20 cellular contexts compared by ENCODE assay signal in the genomic region with DNA sequence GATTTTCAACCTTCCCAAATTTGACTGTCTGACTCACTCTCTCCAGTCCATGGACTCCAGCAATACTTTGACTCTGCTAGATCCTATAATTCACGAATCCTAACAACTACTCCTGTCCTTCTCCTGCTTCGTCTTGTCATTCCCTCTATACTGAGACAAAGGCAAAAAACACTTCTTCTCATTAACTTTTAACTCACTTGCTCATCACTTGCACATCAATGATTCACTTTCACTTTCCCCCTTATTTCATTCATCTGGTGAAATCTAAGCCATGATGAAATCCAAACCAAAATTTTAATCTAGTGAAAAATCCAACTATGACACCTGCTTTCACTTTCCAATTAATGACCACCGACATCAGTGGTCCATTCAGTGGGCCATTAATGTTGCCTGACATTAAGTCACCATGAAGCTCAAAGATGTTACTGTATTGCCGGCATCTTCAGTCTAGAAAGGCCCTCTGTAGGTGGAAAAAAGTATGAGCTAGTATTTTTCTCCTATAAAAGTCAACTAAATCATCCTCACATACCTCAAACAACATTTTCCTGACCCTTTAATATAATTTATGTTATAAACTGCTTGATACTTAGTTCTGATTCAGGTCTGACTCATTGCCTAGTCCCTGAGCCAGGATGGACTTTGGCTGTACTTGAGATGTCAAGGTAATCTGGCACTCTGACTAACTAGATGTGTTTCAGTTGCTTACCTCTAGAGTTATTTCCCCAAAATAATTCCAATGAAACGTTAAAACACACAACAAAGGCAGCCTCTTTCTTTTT.
DNase-seq lines count a peak whose midpoint lies in the region; ATAC-seq, FAIRE-seq and TF ChIP-seq lines count a peak whose summit lies in the region.
"Had no signal": no experiment of that assay in that cellular context is flagged by ENCODE, and none has a peak within 500 bp of the region (broad histone marks: within the 10 kb centered on the region; RNA-seq: fewer than 3 reads in every experiment).

No MANE protein-coding gene starts in this region.

- no peak overlapping the region for H3K4me3 ChIP-seq in BE2C (ENCODE audit: low read depth, low read length)
- H3K4me3 ChIP-seq in OCI-LY3 (ENCODE audit: low read length), result no peak overlapping the region
- no peak overlapping the region for H3K4me3 ChIP-seq in H1 (ENCODE audit: extremely low read depth in 1 of 4, insufficient read depth in 2 of 4, low read depth in 3 of 4, low read length in 4 of 4)
- no peak overlapping the region for H3K4me3 ChIP-seq in mesendoderm (ENCODE audit: low read length)
- H3K4me3 ChIP-seq in CD8-positive, alpha-beta memory T cell (ENCODE audit: low read length), result no peak overlapping the region
- H3K4me3 ChIP-seq: Peyer's patch, suprapubic skin had no signal

- no peak overlapping the region for H3K4me3 Mint-ChIP-seq in CD8-positive, alpha-beta memory T cell
- H3K4me3 Mint-ChIP-seq: activated CD4-positive, alpha-beta memory T cell treated with anti-CD3 and anti-CD28 coated beads, Interleukin-2, amount 10 ng/mL, durations not matched to agents 7 days and 5 days; activated naive CD8-positive, alpha-beta T cell treated with anti-CD3 and anti-CD28 coated beads, Interleukin-2, amount 50 U/mL, for 24 hours; activated T-cell treated with anti-CD3 and anti-CD28 coated beads, Interleukin-2, amount 50 U/mL, for 72 hours; IgD-negative memory B cell had no signal

- CTCF ChIA-PET in H1 (lab: Charles Lee; ENCODE audit: partially characterized antibody), result interaction anchor here (0.7 to 3.6 kb wide), 8 partner anchors 8 to 535 kb away, joined by 3 to 10 read pairs (median 3); no protein-coding TSS in a partner anchor
- CTCF ChIA-PET in CD8-positive, alpha-beta memory T cell (lab: Charles Lee), result no interaction called here

- no peaks in the 10 kb centered on the region for H3K9me3 ChIP-seq in BE2C
- no peaks in the 10 kb centered on the region for H3K9me3 ChIP-seq in OCI-LY3 (ENCODE audit: insufficient read depth, low read length)
- no peaks in the 10 kb centered on the region for H3K9me3 ChIP-seq in H1 (ENCODE audit: insufficient read depth in 2 of 2, low read depth in 1 of 2, low read length in 1 of 2)
- H3K9me3 ChIP-seq in CD8-positive, alpha-beta memory T cell (ENCODE audit: low read length), result no peaks in the 10 kb centered on the region
- H3K9me3 ChIP-seq: Peyer's patch, suprapubic skin had no signal

- ATAC-seq in HG02938 (IDR thresholded peaks at IDR 0.05; ENCODE audit: unreplicated experiment), result no peak
- ATAC-seq: activated naive CD8-positive, alpha-beta T cell treated with anti-CD3 and anti-CD28 coated beads, Interleukin-2, amount 50 U/mL, for 24 hours; activated T-cell treated with anti-CD3 and anti-CD28 coated beads, Interleukin-2, amount 50 U/mL, for 72 hours; sciatic nerve had no signal

- no peak overlapping the region for H4K5ac ChIP-seq in H1 (ENCODE audit: insufficient read length, low read depth, low read length)
- no peak overlapping the region for H4K5ac ChIP-seq in mesendoderm (ENCODE audit: low read length)

- H3K9me3 Mint-ChIP-seq in CD8-positive, alpha-beta memory T cell, result peaks cover 2 to 17% (median 6%) of the 10 kb centered on the region in 5 donors
- H3K9me3 Mint-ChIP-seq: IgD-negative memory B cell had no signal

- DNase-seq in BE2C, result no peak
- DNase-seq in H1 (ENCODE audit: low read depth in 1 of 2, low spot score in 2 of 2), result no peak
- DNase-seq in mesendoderm, result peak; percentile 14
- DNase-seq in NCI-H2171 treated with DMSO at 0.1 percent for 48 hours (lab: John Stamatoyannopoulos, UW), result no peak
- DNase-seq in cortex of kidney (lab: John Stamatoyannopoulos, UW), result no peak
- DNase-seq in CD8-positive, alpha-beta memory T cell, result no peak
- DNase-seq: activated CD4-positive, alpha-beta memory T cell treated with anti-CD3 and anti-CD28 coated beads, Interleukin-2, amount 10 ng/mL, durations not matched to agents 7 days and 5 days; activated naive CD8-positive, alpha-beta T cell treated with anti-CD3 and anti-CD28 coated beads, Interleukin-2, amount 50 U/mL, for 24 hours; activated T-cell treated with anti-CD3 and anti-CD28 coated beads, Interleukin-2, amount 50 U/mL, for 72 hours; AML-193; head of caudate nucleus; islet precursor cell; NCI-H1092; NCI-H774 had no signal

- H3K36me3 ChIP-seq in BE2C (no peaks in the 10 kb centered on the region), OCI-LY3 (replicated peaks; ENCODE audit: low read depth, low read length) (peaks cover 33% of the 10 kb centered on the region), H1 (ENCODE audit: control insufficient read depth in 2 of 4, insufficient read depth in 4 of 4, low read length in 3 of 4) (no peaks in the 10 kb centered on the region), mesendoderm (ENCODE audit: control insufficient read depth, insufficient read depth, low read length) (no peaks in the 10 kb centered on the region)
- H3K36me3 ChIP-seq in CD8-positive, alpha-beta memory T cell (ENCODE audit: insufficient read depth, low read length), result no peaks in the 10 kb centered on the region
- H3K36me3 ChIP-seq: Peyer's patch, suprapubic skin had no signal

- H3K27ac ChIP-seq in OCI-LY3 (ENCODE audit: low read length), result peak overlapping the region; percentile 20; the same call in 1 of the 2 replicates
- H3K27ac ChIP-seq in H1 (ENCODE audit: low read depth, low read length), result no peak overlapping the region
- H3K27ac ChIP-seq in mesendoderm (ENCODE audit: low read depth, low read length), result no peak overlapping the region
- no peak overlapping the region for H3K27ac ChIP-seq in CD8-positive, alpha-beta memory T cell (ENCODE audit: low read depth, low read length)
- H3K27ac ChIP-seq: Peyer's patch, suprapubic skin had no signal

- no peak overlapping the region for H3K9ac ChIP-seq in OCI-LY3 (ENCODE audit: low read length)
- no peak overlapping the region for H3K9ac ChIP-seq in H1 (replicated peaks in 1 of 4; ENCODE audit: extremely low read depth in 1 of 4, low read depth in 3 of 4, low read length in 3 of 4)
- no peak overlapping the region for H3K9ac ChIP-seq in mesendoderm (ENCODE audit: low read length)

- H3K27me3 ChIP-seq in BE2C (no peaks in the 10 kb centered on the region), OCI-LY3 (ENCODE audit: low read depth, low read length) (no peaks in the 10 kb centered on the region), H1 (replicated peaks in 1 of 4; ENCODE audit: control insufficient read depth in 3 of 4, extremely low read depth in 1 of 4, insufficient read depth in 3 of 4, low read length in 3 of 4) (no peaks in the 10 kb centered on the region), mesendoderm (ENCODE audit: insufficient read depth, low read length, poor library complexity) (no peaks in the 10 kb centered on the region)
- H3K27me3 ChIP-seq in CD8-positive, alpha-beta memory T cell (ENCODE audit: insufficient read depth, low read length, poor library complexity, severe bottlenecking), result no peaks in the 10 kb centered on the region
- H3K27me3 ChIP-seq: Peyer's patch, suprapubic skin had no signal

- H2BK12ac ChIP-seq in H1 (ENCODE audit: low read depth, low read length), result no peak overlapping the region

- peak overlapping the region; percentile 7; the same call in 1 of the 2 replicates for H3K4me2 ChIP-seq in OCI-LY3 (ENCODE audit: low read length)
- H3K4me2 ChIP-seq in H1 (ENCODE audit: insufficient read depth in 1 of 2, low read depth in 2 of 2, low read length in 2 of 2), result no peak overlapping the region
- no peak overlapping the region for H3K4me2 ChIP-seq in mesendoderm (ENCODE audit: low read length)

- POLR2A ChIA-PET in H1 (lab: Charles Lee; ENCODE audit: partially characterized antibody), result no interaction called here
- POLR2A ChIA-PET in CD8-positive, alpha-beta memory T cell (lab: Charles Lee), result no interaction called here

- peak; percentile 16 for TF ChIP-seq CTCF in BE2C (IDR thresholded peaks at IDR 0.05; ENCODE audit: low read depth, low read length)
- TF ChIP-seq CTCF in OCI-LY3 (IDR thresholded peaks at IDR 0.05; ENCODE audit: low read depth, low read length), result peak; percentile 29; the same call in 1 of the 2 replicates
- TF ChIP-seq CTCF in H1 (IDR thresholded peaks at IDR 0.05; ENCODE audit: control extremely low read depth in 1 of 3, insufficient read depth in 1 of 3, low read depth in 1 of 3, low read length in 3 of 3), result peak in 1 of 3 experiments; percentile 18; a peak in 1 of 4 replicates

- H2BK15ac ChIP-seq in H1 (ENCODE audit: low read length) (no peak overlapping the region), mesendoderm (replicated peaks; ENCODE audit: low read depth) (no peak overlapping the region)

- 92% methylated on average over 5 of the region's 5 CpGs; no CpG with 5 or more reads in 1 of the 2 experiments for WGBS in H1 (ENCODE audit: extremely low coverage in 1 of 2, insufficient coverage in 1 of 2, insufficient read length in 1 of 2, insufficient replicate concordance in 2 of 2, low coverage in 1 of 2, low lambda C conversion rate in 2 of 2, missing lambda C conversion rate in 1 of 2), 2 experiments
- WGBS in mesendoderm (ENCODE audit: extremely low coverage, insufficient coverage, low lambda C conversion rate), result no CpG with 5 or more reads among the region's 5 CpGs

- H3K27me3 Mint-ChIP-seq in CD8-positive, alpha-beta memory T cell, result peaks cover 0 to 1% of the 10 kb centered on the region in 2 donors
- H3K27me3 Mint-ChIP-seq: activated CD4-positive, alpha-beta memory T cell treated with anti-CD3 and anti-CD28 coated beads, Interleukin-2, amount 10 ng/mL, durations not matched to agents 7 days and 5 days; activated naive CD8-positive, alpha-beta T cell treated with anti-CD3 and anti-CD28 coated beads, Interleukin-2, amount 50 U/mL, for 24 hours; IgD-negative memory B cell had no signal

- H2AK5ac ChIP-seq in H1 (ENCODE audit: low read depth, low read length), result no peak overlapping the region
- no peak overlapping the region for H2AK5ac ChIP-seq in mesendoderm (ENCODE audit: low read length)

- no peaks in the 10 kb centered on the region for H3K4me1 Mint-ChIP-seq in CD8-positive, alpha-beta memory T cell
- H3K4me1 Mint-ChIP-seq: activated CD4-positive, alpha-beta memory T cell treated with anti-CD3 and anti-CD28 coated beads, Interleukin-2, amount 10 ng/mL, durations not matched to agents 7 days and 5 days; activated naive CD8-positive, alpha-beta T cell treated with anti-CD3 and anti-CD28 coated beads, Interleukin-2, amount 50 U/mL, for 24 hours had no signal

- H3K18ac ChIP-seq in H1 (ENCODE audit: extremely low read depth, low read length) (no peak overlapping the region), mesendoderm (ENCODE audit: low read length) (no peak overlapping the region)

- H3K56ac ChIP-seq in H1 (replicated peaks; ENCODE audit: insufficient read length, low read depth, low read length) (no peak overlapping the region), mesendoderm (ENCODE audit: low read length) (no peak overlapping the region)

- H2BK20ac ChIP-seq in H1 (ENCODE audit: low read length), result no peak overlapping the region

- no peak overlapping the region for H3K14ac ChIP-seq in H1 (ENCODE audit: insufficient read length)

- no peak for TF ChIP-seq EP300 in H1 (IDR thresholded peaks at IDR 0.05; ENCODE audit: borderline replicate concordance in 1 of 2, low read depth in 2 of 2, low read length in 2 of 2)

- H3K79me1 ChIP-seq in H1 (ENCODE audit: low read depth, low read length) (no peaks in the 10 kb centered on the region), mesendoderm (ENCODE audit: low read length) (no peaks in the 10 kb centered on the region)

- TF ChIP-seq POLR2A in H1 (IDR thresholded peaks at IDR 0.05; ENCODE audit: control extremely low read depth in 1 of 2, low read depth in 2 of 2, low read length in 2 of 2), result no peak

- TF ChIP-seq RAD21 in H1 (IDR thresholded peaks at IDR 0.05 in 1 of 2, conservative IDR thresholded peaks at IDR 0.05 in 1 of 2; ENCODE audit: low read depth in 2 of 2, low read length in 2 of 2), result peak; percentile 24 to 25; a peak in 1 of 4 replicates

- H3K23me2 ChIP-seq in H1 (ENCODE audit: low read depth, low read length), result no peaks in the 10 kb centered on the region

- no peak overlapping the region for H3K4ac ChIP-seq in H1 (replicated peaks; ENCODE audit: insufficient read length, low read depth, low read length)
- H3K4ac ChIP-seq in mesendoderm (ENCODE audit: low read depth, low read length), result no peak overlapping the region

- no peaks in the 10 kb centered on the region for H3K36me3 Mint-ChIP-seq in CD8-positive, alpha-beta memory T cell
- H3K36me3 Mint-ChIP-seq: IgD-negative memory B cell had no signal

- H4K20me1 ChIP-seq in OCI-LY3 (ENCODE audit: insufficient read depth, low read length), result no peaks in the 10 kb centered on the region
- H4K20me1 ChIP-seq in H1 (replicated peaks in 1 of 2; ENCODE audit: control insufficient read depth in 1 of 2, insufficient read depth in 2 of 2, low read length in 2 of 2), result no peaks in the 10 kb centered on the region

- H4K8ac ChIP-seq in H1 (ENCODE audit: extremely low read depth, insufficient read depth, low read length) (no peak overlapping the region), mesendoderm (ENCODE audit: low read depth, low read length) (no peak overlapping the region)

- H3K27ac Mint-ChIP-seq in CD8-positive, alpha-beta memory T cell, result no peak overlapping the region
- H3K27ac Mint-ChIP-seq: activated CD4-positive, alpha-beta memory T cell treated with anti-CD3 and anti-CD28 coated beads, Interleukin-2, amount 10 ng/mL, durations not matched to agents 7 days and 5 days; activated naive CD8-positive, alpha-beta T cell treated with anti-CD3 and anti-CD28 coated beads, Interleukin-2, amount 50 U/mL, for 24 hours; activated T-cell treated with anti-CD3 and anti-CD28 coated beads, Interleukin-2, amount 50 U/mL, for 72 hours; IgD-negative memory B cell had no signal

- H2BK5ac ChIP-seq in H1 (ENCODE audit: low read depth, low read length) (no peak overlapping the region), mesendoderm (ENCODE audit: low read length) (no peak overlapping the region)

- H2AFZ ChIP-seq in OCI-LY3 (ENCODE audit: low read depth, low read length), result no peak overlapping the region
- no peak overlapping the region for H2AFZ ChIP-seq in H1 (ENCODE audit: low read length)

- FAIRE-seq in H1 (lab: Jason Lieb, UNC), result no peak

- H3K4me1 ChIP-seq in BE2C (no peaks in the 10 kb centered on the region), OCI-LY3 (ENCODE audit: low read length) (peaks cover 15% of the 10 kb centered on the region), H1 (replicated peaks in 1 of 4; ENCODE audit: control insufficient read depth in 3 of 4, insufficient read depth in 4 of 4, low read length in 3 of 4) (no peaks in the 10 kb centered on the region), mesendoderm (ENCODE audit: control insufficient read depth, low read depth, low read length) (no peaks in the 10 kb centered on the region)
- H3K4me1 ChIP-seq in CD8-positive, alpha-beta memory T cell (ENCODE audit: insufficient read depth, low read length), result no peaks in the 10 kb centered on the region
- H3K4me1 ChIP-seq: Peyer's patch, suprapubic skin had no signal

- H3K23ac ChIP-seq in H1 (ENCODE audit: insufficient read length), result no peak overlapping the region
- no peak overlapping the region for H3K23ac ChIP-seq in mesendoderm (ENCODE audit: low read length)

- no peak overlapping the region for H4K91ac ChIP-seq in H1 (replicated peaks; ENCODE audit: insufficient read length, low read length)

- peaks cover 4% of the 10 kb centered on the region; the same call in 1 of the 2 replicates for H3K79me2 ChIP-seq in OCI-LY3 (ENCODE audit: low read length)
- H3K79me2 ChIP-seq in H1 (ENCODE audit: control insufficient read depth in 1 of 2, insufficient read depth in 2 of 2, low read length in 2 of 2), result no peaks in the 10 kb centered on the region
- H3K79me2 ChIP-seq in mesendoderm (ENCODE audit: control insufficient read depth, insufficient read depth, low read length), result no peaks in the 10 kb centered on the region

- H2BK120ac ChIP-seq in H1 (replicated peaks; ENCODE audit: low read depth, low read length) (no peak overlapping the region), mesendoderm (ENCODE audit: low read depth, low read length) (no peak overlapping the region)
